Comparison of ENCODE assay signal across 1 cellular context in the genomic region with DNA sequence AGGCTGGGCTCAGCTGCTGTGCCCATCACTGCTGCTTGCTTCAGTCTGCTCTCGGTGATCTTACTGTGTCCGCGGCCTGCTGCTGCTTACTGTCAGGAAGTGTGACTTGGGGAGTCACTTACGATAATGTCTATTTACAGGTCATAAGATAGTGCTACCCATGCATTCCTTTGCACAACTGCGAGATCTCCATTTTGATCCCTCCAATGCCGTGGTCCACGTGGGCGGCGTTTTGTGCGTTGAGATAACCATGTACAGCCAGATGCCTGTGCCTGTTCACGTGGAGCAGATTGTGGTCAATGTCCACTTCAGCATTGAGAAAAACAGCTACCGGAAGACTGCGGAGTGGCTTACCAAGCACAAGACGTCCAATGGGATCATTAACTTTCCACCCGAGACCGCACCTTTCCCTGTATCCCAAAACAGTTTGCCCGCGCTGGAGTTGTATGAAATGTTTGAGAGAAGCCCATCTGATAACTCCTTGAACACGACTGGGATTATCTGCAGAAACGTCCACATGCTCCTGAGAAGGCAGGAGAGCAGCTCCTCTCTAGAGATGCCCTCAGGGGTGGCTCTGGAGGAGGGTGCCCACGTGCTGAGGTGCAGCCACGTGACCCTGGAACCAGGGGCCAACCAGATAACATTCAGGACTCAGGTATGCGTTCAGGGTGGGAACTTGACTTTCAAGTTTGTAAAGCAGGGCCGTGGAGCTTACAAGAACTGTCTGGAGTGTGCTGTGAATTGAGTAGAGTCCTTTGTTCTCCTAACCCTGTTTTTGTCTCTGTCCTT.
TF ChIP-seq lines count a peak whose summit lies in the region.

No MANE protein-coding gene starts in this region.

TF ChIP-seq in K562, 482 proteins besides CTCF, POLR2A, EP300 and RAD21 (continued from another document and continues in another):
- TF ChIP-seq, protein P1, sequence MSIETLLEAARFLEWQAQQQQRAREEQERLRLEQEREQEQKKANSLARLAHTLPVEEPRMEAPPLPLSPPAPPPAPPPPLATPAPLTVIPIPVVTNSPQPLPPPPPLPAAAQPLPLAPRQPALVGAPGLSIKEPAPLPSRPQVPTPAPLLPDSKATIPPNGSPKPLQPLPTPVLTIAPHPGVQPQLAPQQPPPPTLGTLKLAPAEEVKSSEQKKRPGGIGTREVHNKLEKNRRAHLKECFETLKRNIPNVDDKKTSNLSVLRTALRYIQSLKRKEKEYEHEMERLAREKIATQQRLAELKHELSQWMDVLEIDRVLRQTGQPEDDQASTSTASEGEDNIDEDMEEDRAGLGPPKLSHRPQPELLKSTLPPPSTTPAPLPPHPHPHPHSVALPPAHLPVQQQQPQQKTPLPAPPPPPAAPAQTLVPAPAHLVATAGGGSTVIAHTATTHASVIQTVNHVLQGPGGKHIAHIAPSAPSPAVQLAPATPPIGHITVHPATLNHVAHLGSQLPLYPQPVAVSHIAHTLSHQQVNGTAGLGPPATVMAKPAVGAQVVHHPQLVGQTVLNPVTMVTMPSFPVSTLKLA (conservative IDR thresholded peaks at IDR 0.05), result peak in 1 of 2 experiments; percentile 47; a peak in 1 of 4 replicates
- no peak for TF ChIP-seq ZNF830 (CRISPR knock-in tag; IDR thresholded peaks at IDR 0.05)
- TF ChIP-seq NFATC3 (IDR thresholded peaks at IDR 0.05), result no peak
- TF ChIP-seq POLR2G (IDR thresholded peaks at IDR 0.05; ENCODE audit: low read depth, low read length), result no peak
- 0 out of 2 replicates have a peak, but pooled peaks have one; percentile 41 for TF ChIP-seq ZBTB17 (CRISPR knock-in tag; IDR thresholded peaks at IDR 0.05)
- peak; percentile 70 for TF ChIP-seq EGR1 (conservative IDR thresholded peaks at IDR 0.05)
- no peak for TF ChIP-seq TBP (optimal IDR thresholded peaks at IDR 0.05; ENCODE audit: low read depth, low read length)
- no peak for TF ChIP-seq C11orf30 (IDR thresholded peaks at IDR 0.05; ENCODE audit: low read depth)
- TF ChIP-seq, protein P2, sequence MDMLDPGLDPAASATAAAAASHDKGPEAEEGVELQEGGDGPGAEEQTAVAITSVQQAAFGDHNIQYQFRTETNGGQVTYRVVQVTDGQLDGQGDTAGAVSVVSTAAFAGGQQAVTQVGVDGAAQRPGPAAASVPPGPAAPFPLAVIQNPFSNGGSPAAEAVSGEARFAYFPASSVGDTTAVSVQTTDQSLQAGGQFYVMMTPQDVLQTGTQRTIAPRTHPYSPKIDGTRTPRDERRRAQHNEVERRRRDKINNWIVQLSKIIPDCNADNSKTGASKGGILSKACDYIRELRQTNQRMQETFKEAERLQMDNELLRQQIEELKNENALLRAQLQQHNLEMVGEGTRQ (CRISPR knock-in tag; IDR thresholded peaks at IDR 0.05), result no peak
- TF ChIP-seq, protein P3, sequence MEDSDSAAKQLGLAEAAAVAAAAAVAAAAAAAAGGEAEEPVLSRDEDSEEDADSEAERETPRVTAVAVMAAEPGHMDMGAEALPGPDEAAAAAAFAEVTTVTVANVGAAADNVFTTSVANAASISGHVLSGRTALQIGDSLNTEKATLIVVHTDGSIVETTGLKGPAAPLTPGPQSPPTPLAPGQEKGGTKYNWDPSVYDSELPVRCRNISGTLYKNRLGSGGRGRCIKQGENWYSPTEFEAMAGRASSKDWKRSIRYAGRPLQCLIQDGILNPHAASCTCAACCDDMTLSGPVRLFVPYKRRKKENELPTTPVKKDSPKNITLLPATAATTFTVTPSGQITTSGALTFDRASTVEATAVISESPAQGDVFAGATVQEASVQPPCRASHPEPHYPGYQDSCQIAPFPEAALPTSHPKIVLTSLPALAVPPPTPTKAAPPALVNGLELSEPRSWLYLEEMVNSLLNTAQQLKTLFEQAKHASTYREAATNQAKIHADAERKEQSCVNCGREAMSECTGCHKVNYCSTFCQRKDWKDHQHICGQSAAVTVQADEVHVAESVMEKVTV (CRISPR knock-in tag; IDR thresholded peaks at IDR 0.05), result no peak
- TF ChIP-seq, protein P4, sequence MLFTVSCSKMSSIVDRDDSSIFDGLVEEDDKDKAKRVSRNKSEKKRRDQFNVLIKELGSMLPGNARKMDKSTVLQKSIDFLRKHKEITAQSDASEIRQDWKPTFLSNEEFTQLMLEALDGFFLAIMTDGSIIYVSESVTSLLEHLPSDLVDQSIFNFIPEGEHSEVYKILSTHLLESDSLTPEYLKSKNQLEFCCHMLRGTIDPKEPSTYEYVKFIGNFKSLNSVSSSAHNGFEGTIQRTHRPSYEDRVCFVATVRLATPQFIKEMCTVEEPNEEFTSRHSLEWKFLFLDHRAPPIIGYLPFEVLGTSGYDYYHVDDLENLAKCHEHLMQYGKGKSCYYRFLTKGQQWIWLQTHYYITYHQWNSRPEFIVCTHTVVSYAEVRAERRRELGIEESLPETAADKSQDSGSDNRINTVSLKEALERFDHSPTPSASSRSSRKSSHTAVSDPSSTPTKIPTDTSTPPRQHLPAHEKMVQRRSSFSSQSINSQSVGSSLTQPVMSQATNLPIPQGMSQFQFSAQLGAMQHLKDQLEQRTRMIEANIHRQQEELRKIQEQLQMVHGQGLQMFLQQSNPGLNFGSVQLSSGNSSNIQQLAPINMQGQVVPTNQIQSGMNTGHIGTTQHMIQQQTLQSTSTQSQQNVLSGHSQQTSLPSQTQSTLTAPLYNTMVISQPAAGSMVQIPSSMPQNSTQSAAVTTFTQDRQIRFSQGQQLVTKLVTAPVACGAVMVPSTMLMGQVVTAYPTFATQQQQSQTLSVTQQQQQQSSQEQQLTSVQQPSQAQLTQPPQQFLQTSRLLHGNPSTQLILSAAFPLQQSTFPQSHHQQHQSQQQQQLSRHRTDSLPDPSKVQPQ (CRISPR knock-in tag; IDR thresholded peaks at IDR 0.05; ENCODE audit: borderline replicate concordance), result peak; percentile 50; the same call in 1 of the 2 replicates
- TF ChIP-seq ZFP1 (CRISPR knock-in tag; IDR thresholded peaks at IDR 0.05), result no peak
- TF ChIP-seq NUFIP1 (IDR thresholded peaks at IDR 0.05; ENCODE audit: partially characterized antibody), result no peak
- TF ChIP-seq, protein P5, sequence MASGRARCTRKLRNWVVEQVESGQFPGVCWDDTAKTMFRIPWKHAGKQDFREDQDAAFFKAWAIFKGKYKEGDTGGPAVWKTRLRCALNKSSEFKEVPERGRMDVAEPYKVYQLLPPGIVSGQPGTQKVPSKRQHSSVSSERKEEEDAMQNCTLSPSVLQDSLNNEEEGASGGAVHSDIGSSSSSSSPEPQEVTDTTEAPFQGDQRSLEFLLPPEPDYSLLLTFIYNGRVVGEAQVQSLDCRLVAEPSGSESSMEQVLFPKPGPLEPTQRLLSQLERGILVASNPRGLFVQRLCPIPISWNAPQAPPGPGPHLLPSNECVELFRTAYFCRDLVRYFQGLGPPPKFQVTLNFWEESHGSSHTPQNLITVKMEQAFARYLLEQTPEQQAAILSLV (tag; IDR thresholded peaks at IDR 0.05), result 0 out of 2 replicates have a peak, but pooled peaks have one; percentile 45
- TF ChIP-seq NR2C2 (CRISPR knock-in tag; IDR thresholded peaks at IDR 0.05), result no peak
- TF ChIP-seq NR2C2 (tag; IDR thresholded peaks at IDR 0.05), result no peak
- TF ChIP-seq ZC3H11A (IDR thresholded peaks at IDR 0.05; ENCODE audit: low read depth, low read length), result no peak
- TF ChIP-seq CHD2 (IDR thresholded peaks at IDR 0.05; ENCODE audit: low read depth, low read length), result no peak
- TF ChIP-seq KDM4B (IDR thresholded peaks at IDR 0.05; ENCODE audit: borderline replicate concordance in 2 of 2, low read depth in 1 of 2), result no peak
- TF ChIP-seq, protein P6, sequence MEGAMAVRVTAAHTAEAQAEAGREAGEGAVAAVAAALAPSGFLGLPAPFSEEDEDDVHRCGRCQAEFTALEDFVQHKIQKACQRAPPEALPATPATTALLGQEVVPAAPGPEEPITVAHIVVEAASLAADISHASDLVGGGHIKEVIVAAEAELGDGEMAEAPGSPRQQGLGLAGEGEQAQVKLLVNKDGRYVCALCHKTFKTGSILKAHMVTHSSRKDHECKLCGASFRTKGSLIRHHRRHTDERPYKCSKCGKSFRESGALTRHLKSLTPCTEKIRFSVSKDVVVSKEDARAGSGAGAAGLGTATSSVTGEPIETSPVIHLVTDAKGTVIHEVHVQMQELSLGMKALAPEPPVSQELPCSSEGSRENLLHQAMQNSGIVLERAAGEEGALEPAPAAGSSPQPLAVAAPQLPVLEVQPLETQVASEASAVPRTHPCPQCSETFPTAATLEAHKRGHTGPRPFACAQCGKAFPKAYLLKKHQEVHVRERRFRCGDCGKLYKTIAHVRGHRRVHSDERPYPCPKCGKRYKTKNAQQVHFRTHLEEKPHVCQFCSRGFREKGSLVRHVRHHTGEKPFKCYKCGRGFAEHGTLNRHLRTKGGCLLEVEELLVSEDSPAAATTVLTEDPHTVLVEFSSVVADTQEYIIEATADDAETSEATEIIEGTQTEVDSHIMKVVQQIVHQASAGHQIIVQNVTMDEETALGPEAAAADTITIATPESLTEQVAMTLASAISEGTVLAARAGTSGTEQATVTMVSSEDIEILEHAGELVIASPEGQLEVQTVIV (CRISPR knock-in tag; IDR thresholded peaks at IDR 0.05; ENCODE audit: borderline replicate concordance), result no peak
- TF ChIP-seq OTX1 (CRISPR knock-in tag; IDR thresholded peaks at IDR 0.05), result no peak
- TF ChIP-seq ZNF431 (CRISPR knock-in tag; IDR thresholded peaks at IDR 0.05), result no peak
- no peak for TF ChIP-seq SNIP1 (IDR thresholded peaks at IDR 0.05; ENCODE audit: low read depth)
- TF ChIP-seq IRF2 (CRISPR knock-in tag; IDR thresholded peaks at IDR 0.05), result 0 out of 2 replicates have a peak, but pooled peaks have one; percentile 41
- TF ChIP-seq ZNF324 (CRISPR knock-in tag; IDR thresholded peaks at IDR 0.05), result no peak
- TF ChIP-seq, protein P7, sequence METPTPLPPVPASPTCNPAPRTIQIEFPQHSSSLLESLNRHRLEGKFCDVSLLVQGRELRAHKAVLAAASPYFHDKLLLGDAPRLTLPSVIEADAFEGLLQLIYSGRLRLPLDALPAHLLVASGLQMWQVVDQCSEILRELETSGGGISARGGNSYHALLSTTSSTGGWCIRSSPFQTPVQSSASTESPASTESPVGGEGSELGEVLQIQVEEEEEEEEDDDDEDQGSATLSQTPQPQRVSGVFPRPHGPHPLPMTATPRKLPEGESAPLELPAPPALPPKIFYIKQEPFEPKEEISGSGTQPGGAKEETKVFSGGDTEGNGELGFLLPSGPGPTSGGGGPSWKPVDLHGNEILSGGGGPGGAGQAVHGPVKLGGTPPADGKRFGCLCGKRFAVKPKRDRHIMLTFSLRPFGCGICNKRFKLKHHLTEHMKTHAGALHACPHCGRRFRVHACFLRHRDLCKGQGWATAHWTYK (CRISPR knock-in tag; IDR thresholded peaks at IDR 0.05), result peak; percentile 34; the same call in 1 of the 2 replicates
- TF ChIP-seq ZNF717 (CRISPR knock-in tag; IDR thresholded peaks at IDR 0.05), result no peak
- no peak for TF ChIP-seq HNRNPL (IDR thresholded peaks at IDR 0.05; ENCODE audit: low read depth, low read length)
- no peak for TF ChIP-seq L3MBTL2 (IDR thresholded peaks at IDR 0.05)
- TF ChIP-seq, protein P8, sequence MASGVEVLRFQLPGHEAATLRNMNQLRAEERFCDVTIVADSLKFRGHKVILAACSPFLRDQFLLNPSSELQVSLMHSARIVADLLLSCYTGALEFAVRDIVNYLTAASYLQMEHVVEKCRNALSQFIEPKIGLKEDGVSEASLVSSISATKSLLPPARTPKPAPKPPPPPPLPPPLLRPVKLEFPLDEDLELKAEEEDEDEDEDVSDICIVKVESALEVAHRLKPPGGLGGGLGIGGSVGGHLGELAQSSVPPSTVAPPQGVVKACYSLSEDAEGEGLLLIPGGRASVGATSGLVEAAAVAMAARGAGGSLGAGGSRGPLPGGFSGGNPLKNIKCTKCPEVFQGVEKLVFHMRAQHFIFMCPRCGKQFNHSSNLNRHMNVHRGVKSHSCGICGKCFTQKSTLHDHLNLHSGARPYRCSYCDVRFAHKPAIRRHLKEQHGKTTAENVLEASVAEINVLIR (CRISPR knock-in tag; IDR thresholded peaks at IDR 0.05), result no peak
- TF ChIP-seq ZNF436 (CRISPR knock-in tag; IDR thresholded peaks at IDR 0.05), result no peak
- no peak for TF ChIP-seq HNRNPUL1 (IDR thresholded peaks at IDR 0.05; ENCODE audit: low read length)
- TF ChIP-seq SIRT6 (IDR thresholded peaks at IDR 0.05; ENCODE audit: low read depth, low read length), result no peak
- no peak for TF ChIP-seq RFX1 (IDR thresholded peaks at IDR 0.05)
- TF ChIP-seq ARNT (IDR thresholded peaks at IDR 0.05), result no peak
- TF ChIP-seq, protein P9, sequence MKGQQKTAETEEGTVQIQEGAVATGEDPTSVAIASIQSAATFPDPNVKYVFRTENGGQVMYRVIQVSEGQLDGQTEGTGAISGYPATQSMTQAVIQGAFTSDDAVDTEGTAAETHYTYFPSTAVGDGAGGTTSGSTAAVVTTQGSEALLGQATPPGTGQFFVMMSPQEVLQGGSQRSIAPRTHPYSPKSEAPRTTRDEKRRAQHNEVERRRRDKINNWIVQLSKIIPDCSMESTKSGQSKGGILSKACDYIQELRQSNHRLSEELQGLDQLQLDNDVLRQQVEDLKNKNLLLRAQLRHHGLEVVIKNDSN (CRISPR knock-in tag; IDR thresholded peaks at IDR 0.05), result peak; percentile 62
- no peak for TF ChIP-seq RCOR1 (IDR thresholded peaks at IDR 0.05; ENCODE audit: borderline replicate concordance in 1 of 2, low read depth in 2 of 2, low read length in 2 of 2)
- peak; percentile 7; the same call in 1 of the 2 replicates for TF ChIP-seq ERF (CRISPR knock-in tag; IDR thresholded peaks at IDR 0.05)
- TF ChIP-seq ADNP (tag; IDR thresholded peaks at IDR 0.05), result no peak
- TF ChIP-seq CBFA2T2 (conservative IDR thresholded peaks at IDR 0.05), result 0 out of 2 replicates have a peak, but pooled peaks have one; percentile 12
- TF ChIP-seq RB1 (IDR thresholded peaks at IDR 0.05; ENCODE audit: low read depth), result no peak
- no peak for TF ChIP-seq SP1 (CRISPR knock-in tag; IDR thresholded peaks at IDR 0.05)
- no peak for TF ChIP-seq NR3C1 (CRISPR knock-in tag; IDR thresholded peaks at IDR 0.05)
- no peak for TF ChIP-seq ZBTB7A (IDR thresholded peaks at IDR 0.05; ENCODE audit: borderline replicate concordance, control insufficient read depth, low read depth, low read length)
- TF ChIP-seq HDAC3 (IDR thresholded peaks at IDR 0.05; ENCODE audit: borderline replicate concordance, partially characterized antibody), result no peak
- no peak for TF ChIP-seq MBD2 (IDR thresholded peaks at IDR 0.05; ENCODE audit: borderline replicate concordance, low read depth)
- TF ChIP-seq, protein P10, sequence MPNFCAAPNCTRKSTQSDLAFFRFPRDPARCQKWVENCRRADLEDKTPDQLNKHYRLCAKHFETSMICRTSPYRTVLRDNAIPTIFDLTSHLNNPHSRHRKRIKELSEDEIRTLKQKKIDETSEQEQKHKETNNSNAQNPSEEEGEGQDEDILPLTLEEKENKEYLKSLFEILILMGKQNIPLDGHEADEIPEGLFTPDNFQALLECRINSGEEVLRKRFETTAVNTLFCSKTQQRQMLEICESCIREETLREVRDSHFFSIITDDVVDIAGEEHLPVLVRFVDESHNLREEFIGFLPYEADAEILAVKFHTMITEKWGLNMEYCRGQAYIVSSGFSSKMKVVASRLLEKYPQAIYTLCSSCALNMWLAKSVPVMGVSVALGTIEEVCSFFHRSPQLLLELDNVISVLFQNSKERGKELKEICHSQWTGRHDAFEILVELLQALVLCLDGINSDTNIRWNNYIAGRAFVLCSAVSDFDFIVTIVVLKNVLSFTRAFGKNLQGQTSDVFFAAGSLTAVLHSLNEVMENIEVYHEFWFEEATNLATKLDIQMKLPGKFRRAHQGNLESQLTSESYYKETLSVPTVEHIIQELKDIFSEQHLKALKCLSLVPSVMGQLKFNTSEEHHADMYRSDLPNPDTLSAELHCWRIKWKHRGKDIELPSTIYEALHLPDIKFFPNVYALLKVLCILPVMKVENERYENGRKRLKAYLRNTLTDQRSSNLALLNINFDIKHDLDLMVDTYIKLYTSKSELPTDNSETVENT (CRISPR knock-in tag; IDR thresholded peaks at IDR 0.05), result no peak
